ENCODE assay signal across 12 cellular contexts in genomic region chr17:57862990-57863667, GRCh38. TPM values are rescaled to one million over a fixed set of nuclear protein-coding genes. Genes with fewer than 3 reads are reported as not detected.
DNase-seq lines count a peak whose midpoint lies in the region; ATAC-seq and TF ChIP-seq lines count a peak whose summit lies in the region.
"Had no signal": no experiment of that assay in that cellular context is flagged by ENCODE, and none has a peak within 500 bp of the region (broad histone marks: within the 10 kb centered on the region; RNA-seq: fewer than 3 reads in every experiment).

No MANE protein-coding gene starts in this region.

- POLR2A ChIA-PET in SK-N-SH (lab: Yijun Ruan, JAX) = interaction anchor here (1.0 to 3.8 kb wide), 4 partner anchors 13 to 132 kb away, joined by 3 to 36 read pairs (median 5); partner anchors contain the start of gene MRPS23

- H3K4me1 Mint-ChIP-seq in central memory CD8-positive, alpha-beta T cell = peaks cover 11% of the 10 kb centered on the region
- peaks cover 29% of the 10 kb centered on the region for H3K4me1 Mint-ChIP-seq in chondrocyte (ENCODE audit: low read depth)

- no peak overlapping the region for H3K56ac ChIP-seq in mesendoderm (ENCODE audit: low read length)

- H4K8ac ChIP-seq in mesendoderm (ENCODE audit: low read depth, low read length) = no peak overlapping the region

- H3K9me2 ChIP-seq in SK-N-SH = no peaks in the 10 kb centered on the region

- H3K9ac ChIP-seq in SK-N-SH = no peak overlapping the region
- no peak overlapping the region for H3K9ac ChIP-seq in mesendoderm (ENCODE audit: low read length)

- H3K4me1 ChIP-seq in SK-N-SH (ENCODE audit: control insufficient read depth in 1 of 2, insufficient read depth in 2 of 2, low read depth in 1 of 2, low read length in 1 of 2) (peaks cover 25 to 26% of the 10 kb centered on the region in 2 experiments; a peak in 3 of 4 replicates), mesendoderm (ENCODE audit: control insufficient read depth, low read depth, low read length) (peaks cover 6% of the 10 kb centered on the region), transverse colon (peaks cover 20 to 42% (median 29%) of the 10 kb centered on the region in 4 donors)

- H2BK5ac ChIP-seq in mesendoderm (ENCODE audit: low read length) = no peak overlapping the region

- H2AFZ ChIP-seq in SK-N-SH (ENCODE audit: low read depth) = no peak overlapping the region

- ATAC-seq in SK-N-SH treated with all-trans-retinoic acid at 6 μM for 48 hours (no peak), HG02571 (IDR thresholded peaks at IDR 0.05; ENCODE audit: unreplicated experiment) (no peak), left colon (no peak)
- ATAC-seq in central memory CD8-positive, alpha-beta T cell (replicated peaks; ENCODE audit: extremely low read depth, poor library complexity, severe bottlenecking) = no peak

- intact Hi-C loops in transverse colon (cut with DNase I; ENCODE audit: low total_unique reads) (loop anchor here (5.0 kb wide), 1 partner anchor 134 kb away; no protein-coding TSS in a partner anchor), left colon (cut with DNase I, micrococcal nuclease) (loop anchor here in 1 of 2 donors (10.0 kb wide), 1 partner anchor 132 kb away; no protein-coding TSS in a partner anchor)

- peaks cover 6 to 23% of the 10 kb centered on the region in 2 experiments for H3K36me3 ChIP-seq in SK-N-SH (replicated peaks in 1 of 2; ENCODE audit: control insufficient read depth in 1 of 2, insufficient read depth in 2 of 2, low read length in 1 of 2)
- no peaks in the 10 kb centered on the region for H3K36me3 ChIP-seq in mesendoderm (ENCODE audit: control insufficient read depth, insufficient read depth, low read length)
- no peaks in the 10 kb centered on the region for H3K36me3 ChIP-seq in transverse colon

- in situ Hi-C loops in transverse colon (cut with MboI; ENCODE audit: low pct_ligation_motif_present in 1 of 4, low pct_unique_long_range_greater_than_20kb in 1 of 4, low sequenced_read_pairs in 3 of 4) = loop anchor here in 2 of 4 donors (25.0 kb wide), 2 partner anchors 224 to 249 kb away; partner anchors contain the start of gene DYNLL2 (in 1 of the 2)

- no peak overlapping the region for H3K18ac ChIP-seq in mesendoderm (ENCODE audit: low read length)

- no peak overlapping the region for H3K4ac ChIP-seq in mesendoderm (ENCODE audit: low read depth, low read length)

- H4K20me1 ChIP-seq in SK-N-SH (ENCODE audit: insufficient read depth) = no peaks in the 10 kb centered on the region

- peaks cover 4% of the 10 kb centered on the region; the same call in 1 of the 2 replicates for H3K79me2 ChIP-seq in SK-N-SH (ENCODE audit: insufficient read depth)
- H3K79me2 ChIP-seq in mesendoderm (ENCODE audit: control insufficient read depth, insufficient read depth, low read length) = no peaks in the 10 kb centered on the region

- no peak for TF ChIP-seq RAD21 in SK-N-SH (IDR thresholded peaks at IDR 0.05; ENCODE audit: low read length)

- CTCF ChIA-PET in SK-N-SH (lab: Yijun Ruan, JAX) = interaction anchor here (0.9 to 25.6 kb wide), 12 partner anchors 7 to 251 kb away, joined by 3 to 1002 read pairs (median 4); partner anchors contain the start of genes MRPS23, SRSF1 and VEZF1

- no peaks in the 10 kb centered on the region for H3K9me3 Mint-ChIP-seq in central memory CD8-positive, alpha-beta T cell
- H3K9me3 Mint-ChIP-seq in chondrocyte (ENCODE audit: low read depth) = no peaks in the 10 kb centered on the region

- H3K4me2 ChIP-seq in SK-N-SH (no peak overlapping the region), mesendoderm (ENCODE audit: low read length) (no peak overlapping the region)

- TF ChIP-seq CTCF in SK-N-SH (IDR thresholded peaks at IDR 0.05) = no peak
- no peak for TF ChIP-seq CTCF in transverse colon (IDR thresholded peaks at IDR 0.05)
- TF ChIP-seq CTCF in chondrocyte (IDR thresholded peaks at IDR 0.05) = no peak

- peak overlapping the region; percentile 55 for H3K27ac Mint-ChIP-seq in central memory CD8-positive, alpha-beta T cell (ENCODE audit: low read depth)
- no peak overlapping the region for H3K27ac Mint-ChIP-seq in chondrocyte (ENCODE audit: unreplicated experiment)

- peaks cover 50% of the 10 kb centered on the region for H3K27me3 Mint-ChIP-seq in central memory CD8-positive, alpha-beta T cell
- H3K27me3 Mint-ChIP-seq in chondrocyte (ENCODE audit: low read depth) = no peaks in the 10 kb centered on the region

- H2AK5ac ChIP-seq in mesendoderm (ENCODE audit: low read length) = no peak overlapping the region

- no peak overlapping the region for H2BK120ac ChIP-seq in mesendoderm (ENCODE audit: low read depth, low read length)

- no peak overlapping the region for H2BK15ac ChIP-seq in mesendoderm (replicated peaks; ENCODE audit: low read depth)

- TF ChIP-seq EP300 in SK-N-SH (IDR thresholded peaks at IDR 0.05; ENCODE audit: borderline replicate concordance in 1 of 2, low read depth in 1 of 2, low read length in 1 of 2) = no peak
- TF ChIP-seq EP300 in transverse colon (IDR thresholded peaks at IDR 0.05; ENCODE audit: low read depth) = no peak

- no peak overlapping the region for H3K23ac ChIP-seq in mesendoderm (ENCODE audit: low read length)

- no peak overlapping the region for H4K5ac ChIP-seq in mesendoderm (ENCODE audit: low read length)

- no peaks in the 10 kb centered on the region for H3K79me1 ChIP-seq in mesendoderm (ENCODE audit: low read length)

- no peaks in the 10 kb centered on the region for H3K9me3 ChIP-seq in SK-N-SH
- no peaks in the 10 kb centered on the region for H3K9me3 ChIP-seq in transverse colon
- H3K9me3 ChIP-seq: heart left ventricle, suprapubic skin had no signal

- H3K27ac ChIP-seq in SK-N-SH (ENCODE audit: low read depth in 2 of 2, low read length in 1 of 2) (no peak overlapping the region), mesendoderm (ENCODE audit: low read depth, low read length) (no peak overlapping the region), transverse colon (peak overlapping the region; percentile 82 to 92 (median 86))

- DNase-seq in SK-N-SH (peak; percentile 64), mesendoderm (peak; percentile 62), transverse colon (no peak), chondrocyte (ENCODE audit: low spot score) (no peak), left colon (no peak)
- DNase-seq in central memory CD8-positive, alpha-beta T cell (ENCODE audit: low spot score in 2 of 2) = no peak
- DNase-seq: activated CD8-positive, alpha-beta memory T cell treated with anti-CD3 and anti-CD28 coated beads, Interleukin-2, amount 50 U/mL, for 48 hours; DMS79 treated with DMSO at 0.1 percent for 48 hours had no signal

- 93% methylated on average over 11 of the region's 11 CpGs for WGBS in SK-N-SH (ENCODE audit: low lambda C conversion rate)
- WGBS in mesendoderm (ENCODE audit: extremely low coverage, insufficient coverage, low lambda C conversion rate) = no CpG with 5 or more reads among the region's 11 CpGs
- 64 to 78% methylated on average over 7 to 11 of the region's 11 CpGs for WGBS in transverse colon (ENCODE audit: low coverage in 1 of 2), 2 donors

- no peak overlapping the region for H3K4me3 Mint-ChIP-seq in central memory CD8-positive, alpha-beta T cell
- no peak overlapping the region for H3K4me3 Mint-ChIP-seq in chondrocyte (ENCODE audit: unreplicated experiment)

- H3K4me3 ChIP-seq in SK-N-SH (ENCODE audit: low read depth in 2 of 2, low read length in 1 of 2) = no peak overlapping the region
- no peak overlapping the region for H3K4me3 ChIP-seq in mesendoderm (ENCODE audit: low read length)
- H3K4me3 ChIP-seq in transverse colon = no peak overlapping the region

- H3K36me3 Mint-ChIP-seq in central memory CD8-positive, alpha-beta T cell (ENCODE audit: insufficient read depth) = peaks cover 5% of the 10 kb centered on the region
- peaks cover 13% of the 10 kb centered on the region for H3K36me3 Mint-ChIP-seq in chondrocyte (ENCODE audit: low read depth)

- TF ChIP-seq POLR2A in transverse colon (IDR thresholded peaks at IDR 0.05) = no peak

- no peaks in the 10 kb centered on the region for H3K27me3 ChIP-seq in SK-N-SH (ENCODE audit: insufficient read depth)
- H3K27me3 ChIP-seq in mesendoderm (ENCODE audit: insufficient read depth, low read length, poor library complexity) = no peaks in the 10 kb centered on the region
- H3K27me3 ChIP-seq in transverse colon = no peaks in the 10 kb centered on the region
- H3K27me3 ChIP-seq: heart left ventricle, suprapubic skin had no signal

- H3F3A ChIP-seq in SK-N-SH (replicated peaks; ENCODE audit: insufficient read depth) = peaks cover 25% of the 10 kb centered on the region

TF ChIP-seq in SK-N-SH, 30 proteins besides CTCF, POLR2A, EP300 and RAD21 (continues in another document):
- no peak for TF ChIP-seq TAF1 (IDR thresholded peaks at IDR 0.05; ENCODE audit: borderline replicate concordance, low read depth, low read length)
- TF ChIP-seq FOXM1 (IDR thresholded peaks at IDR 0.05; ENCODE audit: low read depth) = no peak
- TF ChIP-seq SMC3 (IDR thresholded peaks at IDR 0.05; ENCODE audit: low read depth, low read length) = no peak
- no peak for TF ChIP-seq JUND (IDR thresholded peaks at IDR 0.05)

TF ChIP-seq in SK-N-SH treated with all-trans-retinoic acid at 6 μM for 48 hours, 23 proteins besides CTCF, POLR2A, EP300 and RAD21 (continues in another document):
- TF ChIP-seq ZFP3 (CRISPR knock-in tag; IDR thresholded peaks at IDR 0.05) (no peak), ZNF70 (CRISPR knock-in tag; IDR thresholded peaks at IDR 0.05) (no peak), TCF4 (CRISPR knock-in tag; IDR thresholded peaks at IDR 0.05; ENCODE audit: borderline replicate concordance) (no peak), CSRNP3 (CRISPR knock-in tag; IDR thresholded peaks at IDR 0.05) (no peak), OSR1 (CRISPR knock-in tag; IDR thresholded peaks at IDR 0.05) (no peak)

RNA-seq across cellular contexts. Expression of gene MRPS23, which starts 13.3 kb away (rescaled TPM):
- 105 and 108 TPM in 2 replicates for polyA plus RNA-seq in SK-N-SH (2012; rRNA removed)
- polyA plus RNA-seq in SK-N-SH (2012; cell fraction: cytosol; rRNA removed) = 115 and 118 TPM in 2 replicates
- polyA plus RNA-seq in SK-N-SH (2012; cell fraction: nucleus; rRNA removed) = 37.9 and 51.5 TPM in 2 replicates
- 33.9 TPM for polyA plus RNA-seq in mesendoderm (2013, experiment 1 of 2)
- 35.9 TPM for polyA plus RNA-seq in mesendoderm (2013, experiment 2 of 2)
- 10 to 100 TPM in 1 of 4 donors, 1 to 10 TPM in 2, under 1 TPM in 1; 0.37 to 11.1 (median 6.5) TPM for total RNA-seq in transverse colon
- 30.3 to 33.3 TPM (median 33.1 TPM) in 3 replicates for total RNA-seq in chondrocyte
- total RNA-seq in left colon = 10 to 100 TPM; 18.0 to 21.3 TPM

Comparison
In these comparisons a context has a peak if more than half of its experiments do, and no peak if none do; other contexts are left out.
1. DNase-seq: peak in SK-N-SH (single experiment) and mesendoderm (single experiment); none in central memory CD8-positive, alpha-beta T cell (0 of 2), transverse colon (single experiment), chondrocyte (single experiment) and left colon (0 of 2).
2. H3K27ac ChIP-seq: peak in transverse colon (4 of 4); none in SK-N-SH (0 of 2) and mesendoderm (single experiment).